In the genomic region with DNA sequence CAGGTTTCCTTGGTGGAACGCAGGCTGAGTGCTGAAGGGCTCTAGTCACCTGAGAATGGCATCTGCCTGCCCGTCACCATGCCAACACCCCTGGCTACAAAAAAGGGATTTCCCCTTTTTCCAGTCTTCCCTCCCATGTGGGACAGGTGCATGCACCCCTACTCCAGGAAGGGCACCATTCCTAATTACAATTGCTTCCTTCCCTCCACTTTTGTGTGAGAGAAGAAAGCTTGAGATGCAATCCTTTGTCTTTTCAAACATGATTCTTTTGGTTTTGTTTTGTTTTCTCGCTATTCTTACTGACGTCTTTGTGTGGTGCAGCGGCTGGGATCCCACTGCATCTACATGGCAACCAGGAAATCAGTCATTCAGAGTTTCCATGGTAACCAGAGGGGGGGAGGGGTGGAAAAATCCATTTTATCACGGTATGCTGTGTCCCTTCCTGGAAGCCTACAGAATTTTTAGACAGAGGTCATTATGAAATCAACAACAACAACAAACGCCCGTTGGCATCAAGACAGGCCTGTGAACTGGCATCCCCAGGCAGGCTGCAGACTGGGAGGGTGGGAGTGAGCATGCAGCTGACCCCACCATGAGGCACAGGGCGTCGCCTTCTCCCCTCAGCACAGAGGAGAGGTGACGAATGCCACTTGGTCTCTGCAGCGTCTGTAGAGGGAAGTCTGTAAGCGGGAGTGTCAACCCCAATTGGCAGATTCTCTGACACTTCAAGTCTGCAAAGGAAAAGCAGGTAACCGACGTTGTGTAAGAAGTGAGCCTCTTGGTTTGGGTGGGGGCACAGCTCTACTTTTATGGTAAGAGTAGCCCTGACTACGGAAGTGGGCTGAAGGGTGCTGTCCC, we compare ENCODE assay signal across 8 cellular contexts. TPM values are rescaled to one million over a fixed set of nuclear protein-coding genes. Genes with fewer than 3 reads are reported as not detected.
DNase-seq lines count a peak whose midpoint lies in the region; ATAC-seq and TF ChIP-seq lines count a peak whose summit lies in the region.

No MANE protein-coding gene starts in this region.

- peak; percentile 83 for ATAC-seq in CD4-positive, alpha-beta T cell (ENCODE audit: poor library complexity)
- ATAC-seq in GM19395 (IDR thresholded peaks at IDR 0.05; ENCODE audit: unreplicated experiment), result peak; percentile 83
- ATAC-seq in HG03565 (IDR thresholded peaks at IDR 0.05; ENCODE audit: unreplicated experiment), result peak; percentile 62
- peak; percentile 79 for ATAC-seq in left ventricle myocardium superior
- peak; percentile 62 for ATAC-seq in aorta (ENCODE audit: low FRiP score)

- no peak for TF ChIP-seq CTCF in CD4-positive, alpha-beta T cell (IDR thresholded peaks at IDR 0.05)

- H3K9me3 ChIP-seq in CD4-positive, alpha-beta T cell (ENCODE audit: control insufficient read depth, low read length), result no peaks in the 10 kb centered on the region
- no peaks in the 10 kb centered on the region for H3K9me3 ChIP-seq in aorta (ENCODE audit: control insufficient read depth, low read length)

- peak; percentile 66 to 93 (median 80) for DNase-seq in CD4-positive, alpha-beta T cell
- DNase-seq in RPMI8226 (peak; percentile 27), left ventricle myocardium superior (no peak), renal cortical epithelial cell (ENCODE audit: low read depth) (peak; percentile 51), aorta (peak in 1 of 2 donors; percentile 68)
- DNase-seq in activated naive CD4-positive, alpha-beta T cell treated with anti-CD3 and anti-CD28 coated beads, Interleukin-2, amount 10 ng/mL, durations not matched to agents 7 days and 5 days, result peak; percentile 93

- CTCF ChIA-PET in CD4-positive, alpha-beta T cell (lab: Charles Lee), result interaction anchor here (0.7 to 2.9 kb wide), 25 partner anchors 10 to 195 kb away, joined by 3 to 33 read pairs (median 6); a partner anchor contains a TSS
- CTCF ChIA-PET in activated naive CD4-positive, alpha-beta T cell treated with anti-CD3 and anti-CD28 coated beads, Interleukin-2, amount 10 ng/mL, durations not matched to agents 7 days and 5 days (lab: Charles Lee), result interaction anchor here (1.0 to 3.6 kb wide), 7 partner anchors 13 to 195 kb away, joined by 3 to 17 read pairs (median 6); a partner anchor contains a TSS

- peaks cover 72% of the 10 kb centered on the region for H3K4me1 Mint-ChIP-seq in CD4-positive, alpha-beta T cell (ENCODE audit: low read depth)
- peaks cover 64% of the 10 kb centered on the region for H3K4me1 Mint-ChIP-seq in activated naive CD4-positive, alpha-beta T cell treated with anti-CD3 and anti-CD28 coated beads, Interleukin-2, amount 10 ng/mL, durations not matched to agents 7 days and 5 days

- no peaks in the 10 kb centered on the region for H3K4me1 ChIP-seq in aorta (ENCODE audit: control insufficient read depth in 1 of 2, insufficient read depth in 2 of 2, low read length in 2 of 2)

- H3K36me3 ChIP-seq in aorta (ENCODE audit: control insufficient read depth in 1 of 2, insufficient read depth in 2 of 2, low read length in 1 of 2), result no peaks in the 10 kb centered on the region

- no peak overlapping the region for H3K4me3 ChIP-seq in aorta (ENCODE audit: low read length in 2 of 2)

- H3K27ac ChIP-seq in CD4-positive, alpha-beta T cell (ENCODE audit: low read depth, low read length), result peak overlapping the region; percentile 100
- H3K27ac ChIP-seq in aorta (ENCODE audit: low read depth in 1 of 2, low read length in 2 of 2), result no peak overlapping the region

- H3K9me3 Mint-ChIP-seq in CD4-positive, alpha-beta T cell, result peaks cover 4% of the 10 kb centered on the region
- peaks cover 28% of the 10 kb centered on the region for H3K9me3 Mint-ChIP-seq in activated naive CD4-positive, alpha-beta T cell treated with anti-CD3 and anti-CD28 coated beads, Interleukin-2, amount 10 ng/mL, durations not matched to agents 7 days and 5 days

- peak overlapping the region; percentile 98 for H3K27ac Mint-ChIP-seq in CD4-positive, alpha-beta T cell
- H3K27ac Mint-ChIP-seq in activated naive CD4-positive, alpha-beta T cell treated with anti-CD3 and anti-CD28 coated beads, Interleukin-2, amount 10 ng/mL, durations not matched to agents 7 days and 5 days, result peak overlapping the region; percentile 98

- no peaks in the 10 kb centered on the region for H3K27me3 Mint-ChIP-seq in CD4-positive, alpha-beta T cell
- H3K27me3 Mint-ChIP-seq in activated naive CD4-positive, alpha-beta T cell treated with anti-CD3 and anti-CD28 coated beads, Interleukin-2, amount 10 ng/mL, durations not matched to agents 7 days and 5 days, result no peaks in the 10 kb centered on the region

- peak overlapping the region; percentile 86 for H3K4me3 Mint-ChIP-seq in CD4-positive, alpha-beta T cell
- H3K4me3 Mint-ChIP-seq in activated naive CD4-positive, alpha-beta T cell treated with anti-CD3 and anti-CD28 coated beads, Interleukin-2, amount 10 ng/mL, durations not matched to agents 7 days and 5 days, result peak overlapping the region; percentile 68

- H3K36me3 Mint-ChIP-seq in CD4-positive, alpha-beta T cell (ENCODE audit: low read depth), result peaks cover 6% of the 10 kb centered on the region
- peaks cover 29% of the 10 kb centered on the region for H3K36me3 Mint-ChIP-seq in activated naive CD4-positive, alpha-beta T cell treated with anti-CD3 and anti-CD28 coated beads, Interleukin-2, amount 10 ng/mL, durations not matched to agents 7 days and 5 days

- H3K27me3 ChIP-seq in CD4-positive, alpha-beta T cell (ENCODE audit: control insufficient read depth, insufficient read depth, low read length), result no peaks in the 10 kb centered on the region
- H3K27me3 ChIP-seq in aorta (ENCODE audit: control insufficient read depth in 1 of 2, insufficient read depth in 2 of 2, low read length in 1 of 2), result no peaks in the 10 kb centered on the region

- intact Hi-C loops in CD4-positive, alpha-beta T cell (cut with DNase I, micrococcal nuclease), result loop anchor here (1.0 to 5.0 kb wide), 10 partner anchors 13 to 195 kb away; a partner anchor contains a TSS
- intact Hi-C loops in left ventricle myocardium superior (cut with micrococcal nuclease) (no loop called here), aorta (cut with DNase I) (no loop called here)

- POLR2A ChIA-PET in CD4-positive, alpha-beta T cell (lab: Charles Lee), result interaction anchor here (0.6 to 3.9 kb wide), 30 partner anchors 9 to 895 kb away, joined by 3 to 156 read pairs (median 5); a partner anchor contains a TSS

- WGBS in aorta, 2 donors, result 51 to 59% methylated on average over 16 of the region's 16 CpGs

RNA-seq across cellular contexts. Expression of a gene that starts 13.6 kb away (rescaled TPM):
- total RNA-seq in CD4-positive, alpha-beta T cell, result 100 to 1,000 TPM; 138 to 139 TPM
- total RNA-seq in left ventricle myocardium superior (10.3 TPM), renal cortical epithelial cell (0.52 and 2.8 TPM in 2 replicates), aorta (10 to 100 TPM; 15.0 to 31.9 TPM)
- 10 to 100 TPM in 1 of 2 donors, 1 to 10 TPM in 1; 5.3 to 10.0 TPM for polyA plus RNA-seq in aorta

Comparison
In these comparisons a context has a peak if more than half of its experiments do, and no peak if none do; other contexts are left out.
1. RNA of a gene that starts 13.6 kb away (total RNA-seq): 138 to 139 TPM in CD4-positive, alpha-beta T cell; 15.0 to 31.9 TPM in aorta, 10.3 TPM in left ventricle myocardium superior (single experiment) and 0.52 to 2.8 TPM in renal cortical epithelial cell; every median in the first group is over 4 times any median in the second.
2. intact Hi-C loops: an anchor here in CD4-positive, alpha-beta T cell (1.0 to 5.0 kb wide); none called in left ventricle myocardium superior and aorta.
3. Peak in every context shown above with its lines, with median percentiles within 50 percentile points of each other: ATAC-seq.